ENCODE assay signal across 12 cellular contexts in the genomic region with DNA sequence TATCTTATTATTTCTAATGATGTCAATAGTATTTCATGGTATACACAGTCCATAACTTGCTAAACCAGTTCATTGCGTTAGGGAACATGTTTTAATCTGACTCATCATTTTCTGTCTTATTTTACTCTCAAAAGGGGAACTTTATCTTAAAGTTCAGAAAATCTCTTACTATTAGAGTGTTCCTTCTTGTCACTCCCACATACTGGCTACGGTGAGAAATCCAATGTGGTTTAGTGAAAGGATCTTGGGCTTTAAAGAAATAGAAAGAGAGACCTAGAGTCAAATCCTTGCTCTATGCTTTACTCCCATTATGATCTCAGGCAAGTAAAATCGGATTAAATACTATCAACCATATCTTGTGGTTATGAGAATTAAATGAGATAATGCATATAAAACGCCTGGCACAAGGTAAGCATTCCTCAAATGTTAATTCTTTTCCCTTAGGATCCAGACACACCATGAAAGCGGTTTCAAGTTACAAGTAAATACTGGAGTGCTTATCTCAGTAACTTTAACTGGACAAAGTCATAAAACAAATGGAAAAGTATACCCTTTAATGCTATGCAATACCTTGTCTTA.
DNase-seq lines count a peak whose midpoint lies in the region; ATAC-seq and TF ChIP-seq lines count a peak whose summit lies in the region.
"Had no signal": no experiment of that assay in that cellular context is flagged by ENCODE, and none has a peak within 500 bp of the region (broad histone marks: within the 10 kb centered on the region; RNA-seq: fewer than 3 reads in every experiment).

No MANE protein-coding gene starts in this region.

- H3K9me2 ChIP-seq in PC-9 (ENCODE audit: insufficient read depth), result no peaks in the 10 kb centered on the region

- peak overlapping the region; percentile 41 for H3K4me2 ChIP-seq in PC-9
- H3K4me2 ChIP-seq in neuronal stem cell (ENCODE audit: insufficient read depth, low read length, poor library complexity, severe bottlenecking), result no peak overlapping the region

- 0 out of 2 replicates have a peak, but pooled peaks cover 4% of the 10 kb centered on the region for H3F3A ChIP-seq in PC-9 (ENCODE audit: insufficient read depth, low read depth)

- no TSS peak for BruUV-seq in PC-9 (replicated peaks; lab: Mats Ljungman, UMichigan)

- no peak overlapping the region for H3K4me3 ChIP-seq in BJ (ENCODE audit: low read depth, low read length)
- no peak overlapping the region for H3K4me3 ChIP-seq in PC-9
- no peak overlapping the region for H3K4me3 ChIP-seq in fibroblast of the aortic adventitia (ENCODE audit: low read depth, low read length)
- H3K4me3 ChIP-seq in neuronal stem cell (ENCODE audit: low read length in 2 of 2), result no peak overlapping the region
- H3K4me3 ChIP-seq: upper lobe of left lung had no signal

- no peak overlapping the region for H4K91ac ChIP-seq in neuronal stem cell (ENCODE audit: low read depth, low read length, poor library complexity)

- H3K79me1 ChIP-seq in neuronal stem cell (ENCODE audit: low read depth, low read length), result no peaks in the 10 kb centered on the region

- no peak overlapping the region for H3K9ac ChIP-seq in neuronal stem cell (ENCODE audit: low read depth, low read length, poor library complexity)

- WGBS in neuronal stem cell (ENCODE audit: extremely low coverage in 2 of 2, insufficient read length in 2 of 2, insufficient replicate concordance in 1 of 2), 2 donors, result no CpG with 5 or more reads among the region's 5 CpGs

- peaks cover 13% of the 10 kb centered on the region for H3K4me1 ChIP-seq in PC-9 (replicated peaks; ENCODE audit: insufficient read depth)
- no peaks in the 10 kb centered on the region for H3K4me1 ChIP-seq in neuronal stem cell (ENCODE audit: control insufficient read depth in 2 of 2, insufficient read depth in 1 of 2, low read depth in 1 of 2, low read length in 2 of 2)

- no peak overlapping the region for H3K18ac ChIP-seq in neuronal stem cell (ENCODE audit: low read length)

- intact Hi-C loops in PC-9 (cut with micrococcal nuclease; ENCODE audit: unreplicated experiment), result no loop called here

- no peak overlapping the region for H2BK12ac ChIP-seq in neuronal stem cell (ENCODE audit: low read length)

- no peaks in the 10 kb centered on the region for H3K27me3 ChIP-seq in BJ (ENCODE audit: control insufficient read depth, insufficient read depth, low read length)
- H3K27me3 ChIP-seq in PC-9 (ENCODE audit: insufficient read depth, low read depth), result no peaks in the 10 kb centered on the region
- no peaks in the 10 kb centered on the region for H3K27me3 ChIP-seq in neuronal stem cell (ENCODE audit: control insufficient read depth in 3 of 3, insufficient read depth in 3 of 3, low read depth in 1 of 3, low read length in 3 of 3)
- H3K27me3 ChIP-seq: upper lobe of left lung had no signal

- H2BK15ac ChIP-seq in neuronal stem cell (ENCODE audit: low read length), result no peak overlapping the region

- H2BK5ac ChIP-seq in neuronal stem cell (ENCODE audit: low read length), result no peak overlapping the region

- no peak overlapping the region for H3K14ac ChIP-seq in neuronal stem cell (ENCODE audit: low read length)

- no peaks in the 10 kb centered on the region for H4K20me1 ChIP-seq in PC-9 (ENCODE audit: insufficient read depth)

- no peak overlapping the region for H3K4ac ChIP-seq in neuronal stem cell (ENCODE audit: low read length)

- peaks cover 11% of the 10 kb centered on the region for H3K4me1 Mint-ChIP-seq in T-helper 2 cell treated with Interferon-gamma antibody and Interleukin-4, amounts not matched to agents 5 μg/mL and 100 μg/mL, for 36 hours (ENCODE audit: low read depth)

- H2BK120ac ChIP-seq in neuronal stem cell (ENCODE audit: low read depth, low read length), result no peak overlapping the region

- H4K8ac ChIP-seq in neuronal stem cell (ENCODE audit: low read depth, low read length), result no peak overlapping the region

- CTCF ChIA-PET in BJ (lab: Yijun Ruan, JAX) (no interaction called here), PC-9 (lab: Charles Lee) (no interaction called here)

- H3K9me3 Mint-ChIP-seq in T-helper 2 cell treated with Interferon-gamma antibody and Interleukin-4, amounts not matched to agents 5 μg/mL and 100 μg/mL, for 36 hours, result peaks cover 14% of the 10 kb centered on the region

- H3K9me3 ChIP-seq in PC-9 (ENCODE audit: insufficient read depth, low read depth) (peaks cover 6% of the 10 kb centered on the region; the same call in 1 of the 2 replicates), neuronal stem cell (replicated peaks in 1 of 2; ENCODE audit: control insufficient read depth in 2 of 2, insufficient read depth in 1 of 2, low read depth in 1 of 2, low read length in 2 of 2) (peaks cover 0 to 5% of the 10 kb centered on the region in 2 donors)
- H3K9me3 ChIP-seq: upper lobe of left lung had no signal

- peaks cover 76% of the 10 kb centered on the region for H3K36me3 Mint-ChIP-seq in T-helper 2 cell treated with Interferon-gamma antibody and Interleukin-4, amounts not matched to agents 5 μg/mL and 100 μg/mL, for 36 hours (ENCODE audit: low read depth)

- peak; percentile 21 for ATAC-seq in GM21528 (IDR thresholded peaks at IDR 0.05; ENCODE audit: low FRiP score, unreplicated experiment)
- ATAC-seq: left colon had no signal

- H3K36me3 ChIP-seq in BJ (ENCODE audit: control insufficient read depth, insufficient read depth, low read length), result no peaks in the 10 kb centered on the region
- no peaks in the 10 kb centered on the region for H3K36me3 ChIP-seq in PC-9 (ENCODE audit: low read depth)
- H3K36me3 ChIP-seq in neuronal stem cell (replicated peaks in 1 of 2; ENCODE audit: control insufficient read depth in 2 of 2, insufficient read depth in 2 of 2, low read length in 2 of 2), result no peaks in the 10 kb centered on the region
- H3K36me3 ChIP-seq: upper lobe of left lung had no signal

- H2AK5ac ChIP-seq in neuronal stem cell (ENCODE audit: low read depth, low read length), result no peak overlapping the region

- no peak overlapping the region for H3K27ac Mint-ChIP-seq in T-helper 2 cell treated with Interferon-gamma antibody and Interleukin-4, amounts not matched to agents 5 μg/mL and 100 μg/mL, for 36 hours
- H3K27ac Mint-ChIP-seq: progenitor cell of endocrine pancreas had no signal

- no peak overlapping the region for H2AFZ ChIP-seq in PC-9
- H2AFZ ChIP-seq in neuronal stem cell (ENCODE audit: low read length), result no peak overlapping the region

- H3K79me2 ChIP-seq in PC-9 (ENCODE audit: low read depth), result no peaks in the 10 kb centered on the region

- peak; percentile 11 for DNase-seq in BJ (ENCODE audit: low read depth)
- peak in 1 of 2 experiments; percentile 54 for DNase-seq in PC-9
- DNase-seq in fibroblast of the aortic adventitia (ENCODE audit: low read depth), result peak; percentile 62
- DNase-seq in neuronal stem cell (ENCODE audit: low spot score), result no peak
- no peak for DNase-seq in T-helper 2 cell treated with Interferon-gamma antibody and Interleukin-4, amounts not matched to agents 5 μg/mL and 100 μg/mL, for 36 hours (ENCODE audit: low spot score)
- DNase-seq in NCI-H1694 treated with DMSO at 0.1 percent for 48 hours (lab: John Stamatoyannopoulos, UW), result no peak
- DNase-seq in glomerular visceral epithelial cell (ENCODE audit: extremely low spot score), result no peak
- DNase-seq: left colon, NCI-H1436 treated with DMSO at 0.1 percent for 48 hours, upper lobe of left lung had no signal

- TF ChIP-seq CTCF in BJ (IDR thresholded peaks at IDR 0.05; ENCODE audit: insufficient read depth, low read depth, low read length) (no peak), PC-9 (conservative IDR thresholded peaks at IDR 0.05) (no peak), fibroblast of the aortic adventitia (IDR thresholded peaks at IDR 0.05; ENCODE audit: insufficient read depth, low read length) (no peak)

- H3K23ac ChIP-seq in neuronal stem cell (ENCODE audit: low read depth, low read length, poor library complexity), result no peak overlapping the region

- POLR2A ChIA-PET in BJ (lab: Charles Lee) (no interaction called here), PC-9 (lab: Charles Lee; ENCODE audit: unreplicated experiment) (interaction anchor here (0.6 kb wide), 1 partner anchor 40 kb away, joined by 4 read pairs; no protein-coding TSS in a partner anchor)

- no peaks in the 10 kb centered on the region for H3K27me3 Mint-ChIP-seq in T-helper 2 cell treated with Interferon-gamma antibody and Interleukin-4, amounts not matched to agents 5 μg/mL and 100 μg/mL, for 36 hours (ENCODE audit: low read depth)

- H3K4me3 Mint-ChIP-seq in T-helper 2 cell treated with Interferon-gamma antibody and Interleukin-4, amounts not matched to agents 5 μg/mL and 100 μg/mL, for 36 hours, result no peak overlapping the region

- H3K27ac ChIP-seq in PC-9 (peak overlapping the region; percentile 40; the same call in 1 of the 2 replicates), neuronal stem cell (replicated peaks; ENCODE audit: low read length) (no peak overlapping the region)
- H3K27ac ChIP-seq: upper lobe of left lung had no signal

Comparison
In these comparisons a context has a peak if more than half of its experiments do, and no peak if none do; other contexts are left out.
1. DNase-seq: peak in BJ (single experiment) and fibroblast of the aortic adventitia (single experiment); none in neuronal stem cell (single experiment), T-helper 2 cell treated with Interferon-gamma antibody and Interleukin-4, amounts not matched to agents 5 μg/mL and 100 μg/mL, for 36 hours (single experiment), NCI-H1694 treated with DMSO at 0.1 percent for 48 hours (single experiment) and glomerular visceral epithelial cell (single experiment).